ENCODE assay signal across 22 cellular contexts in the genomic region with DNA sequence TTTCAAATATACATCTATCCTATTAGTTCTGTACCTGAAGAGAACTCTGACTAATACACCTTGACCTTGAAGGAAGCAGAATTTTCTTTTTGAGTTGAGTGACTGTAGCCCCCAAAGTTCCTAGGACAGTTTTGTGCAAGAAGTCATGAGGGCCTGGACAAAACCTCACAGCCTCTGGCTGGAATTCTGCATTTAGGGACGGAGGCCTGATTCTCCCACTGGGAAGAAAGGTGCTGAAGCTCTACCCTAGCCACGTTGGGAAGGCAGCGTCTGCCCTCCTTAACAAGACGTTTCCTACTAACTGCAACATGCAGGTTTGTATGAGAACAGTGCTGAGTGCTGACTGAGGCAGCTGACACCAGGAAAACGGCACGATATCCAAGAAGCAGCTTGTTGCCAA.
"Had no signal": no experiment of that assay in that cellular context is flagged by ENCODE, and none has a peak within 500 bp of the region (broad histone marks: within the 10 kb centered on the region; RNA-seq: fewer than 3 reads in every experiment).

No MANE protein-coding gene starts in this region.

- DNase-seq: Karpas-422; KG1; MG63; NCI-H1092; NCI-H1105 treated with DMSO at 0.1 percent for 48 hours; NCI-H1417 treated with DMSO at 0.1 percent for 48 hours; NCI-H146; NCI-H1694 treated with DMSO at 0.1 percent for 48 hours; NCI-H1930; NCI-H2081; NCI-H2107; NCI-H2227 treated with DMSO at 0.1 percent for 48 hours; NCI-H524; NCI-H526 treated with DMSO at 0.1 percent for 48 hours; NCI-H748 treated with DMSO at 0.1 percent for 48 hours; NK-92 treated with Interleukin-12 subunit alpha and Interleukin-12 subunit beta, amount 100 ng/mL, for 24 hours; SHP77; SK-N-SH; SW 1271 had no signal

- H3K9ac ChIP-seq: SK-N-SH had no signal

- H3K4me3 ChIP-seq: MG63 had no signal

- H3K4me2 ChIP-seq: SK-N-SH had no signal

- H3K9me3 ChIP-seq: MG63, SK-N-SH had no signal

- H3K27ac ChIP-seq: RWPE1 had no signal

- H3K36me3 ChIP-seq: MG63 had no signal

- ATAC-seq: Panc1, PC-3 had no signal

- H3K27me3 ChIP-seq: MG63 had no signal
